In genomic region chr10:116836087-116836486, GRCh38 we compare ENCODE assay signal across 1 cellular context.
TF ChIP-seq lines count a peak whose summit lies in the region.

No MANE protein-coding gene starts in this region.

TF ChIP-seq in GM23338, 12 proteins besides CTCF, POLR2A, EP300 and RAD21 (continued from another document):
- peak; percentile 88; the same call in 1 of the 2 replicates for TF ChIP-seq ZNF462 (CRISPR knock-in tag; IDR thresholded peaks at IDR 0.05)
- TF ChIP-seq JUNB (IDR thresholded peaks at IDR 0.05; ENCODE audit: unreplicated experiment) = no peak
